Comparison of ENCODE assay signal across 2 cellular contexts in the genomic region with DNA sequence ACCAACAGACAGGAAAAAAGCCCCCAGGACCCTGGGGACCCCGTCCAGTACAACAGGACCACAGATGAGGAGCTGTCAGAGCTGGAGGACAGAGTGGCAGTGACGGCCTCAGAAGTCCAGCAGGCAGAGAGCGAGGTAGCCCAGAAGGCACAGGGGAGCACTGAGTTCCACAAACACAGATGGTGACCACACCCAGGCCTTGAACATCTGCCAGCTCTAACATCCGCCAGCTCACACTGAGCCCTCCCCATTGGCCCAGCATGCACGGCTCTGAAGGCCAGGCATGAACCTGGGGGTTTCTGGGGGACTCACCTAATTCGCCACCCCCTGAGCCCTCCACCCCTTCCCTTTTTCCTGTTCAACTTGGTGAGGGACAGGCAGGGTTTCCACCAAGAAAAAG.
TF ChIP-seq lines count a peak whose summit lies in the region.

No MANE protein-coding gene starts in this region.

TF ChIP-seq in SK-N-SH treated with all-trans-retinoic acid at 6 μM for 48 hours, 23 proteins besides CTCF, POLR2A, EP300 and RAD21 (continued from another document):
- TF ChIP-seq ZFP30 (CRISPR knock-in tag; IDR thresholded peaks at IDR 0.05), result no peak
- TF ChIP-seq ISL1 (CRISPR knock-in tag; IDR thresholded peaks at IDR 0.05), result no peak
- TF ChIP-seq, protein P1, sequence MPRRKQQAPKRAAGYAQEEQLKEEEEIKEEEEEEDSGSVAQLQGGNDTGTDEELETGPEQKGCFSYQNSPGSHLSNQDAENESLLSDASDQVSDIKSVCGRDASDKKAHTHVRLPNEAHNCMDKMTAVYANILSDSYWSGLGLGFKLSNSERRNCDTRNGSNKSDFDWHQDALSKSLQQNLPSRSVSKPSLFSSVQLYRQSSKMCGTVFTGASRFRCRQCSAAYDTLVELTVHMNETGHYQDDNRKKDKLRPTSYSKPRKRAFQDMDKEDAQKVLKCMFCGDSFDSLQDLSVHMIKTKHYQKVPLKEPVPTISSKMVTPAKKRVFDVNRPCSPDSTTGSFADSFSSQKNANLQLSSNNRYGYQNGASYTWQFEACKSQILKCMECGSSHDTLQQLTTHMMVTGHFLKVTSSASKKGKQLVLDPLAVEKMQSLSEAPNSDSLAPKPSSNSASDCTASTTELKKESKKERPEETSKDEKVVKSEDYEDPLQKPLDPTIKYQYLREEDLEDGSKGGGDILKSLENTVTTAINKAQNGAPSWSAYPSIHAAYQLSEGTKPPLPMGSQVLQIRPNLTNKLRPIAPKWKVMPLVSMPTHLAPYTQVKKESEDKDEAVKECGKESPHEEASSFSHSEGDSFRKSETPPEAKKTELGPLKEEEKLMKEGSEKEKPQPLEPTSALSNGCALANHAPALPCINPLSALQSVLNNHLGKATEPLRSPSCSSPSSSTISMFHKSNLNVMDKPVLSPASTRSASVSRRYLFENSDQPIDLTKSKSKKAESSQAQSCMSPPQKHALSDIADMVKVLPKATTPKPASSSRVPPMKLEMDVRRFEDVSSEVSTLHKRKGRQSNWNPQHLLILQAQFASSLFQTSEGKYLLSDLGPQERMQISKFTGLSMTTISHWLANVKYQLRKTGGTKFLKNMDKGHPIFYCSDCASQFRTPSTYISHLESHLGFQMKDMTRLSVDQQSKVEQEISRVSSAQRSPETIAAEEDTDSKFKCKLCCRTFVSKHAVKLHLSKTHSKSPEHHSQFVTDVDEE (CRISPR knock-in tag; IDR thresholded peaks at IDR 0.05), result no peak
- TF ChIP-seq ZNF565 (CRISPR knock-in tag; conservative IDR thresholded peaks at IDR 0.05; ENCODE audit: low read depth), result no peak
- TF ChIP-seq RARB (CRISPR knock-in tag; IDR thresholded peaks at IDR 0.05), result no peak
- no peak for TF ChIP-seq ZFP3 (CRISPR knock-in tag; IDR thresholded peaks at IDR 0.05)
- TF ChIP-seq, protein P2, sequence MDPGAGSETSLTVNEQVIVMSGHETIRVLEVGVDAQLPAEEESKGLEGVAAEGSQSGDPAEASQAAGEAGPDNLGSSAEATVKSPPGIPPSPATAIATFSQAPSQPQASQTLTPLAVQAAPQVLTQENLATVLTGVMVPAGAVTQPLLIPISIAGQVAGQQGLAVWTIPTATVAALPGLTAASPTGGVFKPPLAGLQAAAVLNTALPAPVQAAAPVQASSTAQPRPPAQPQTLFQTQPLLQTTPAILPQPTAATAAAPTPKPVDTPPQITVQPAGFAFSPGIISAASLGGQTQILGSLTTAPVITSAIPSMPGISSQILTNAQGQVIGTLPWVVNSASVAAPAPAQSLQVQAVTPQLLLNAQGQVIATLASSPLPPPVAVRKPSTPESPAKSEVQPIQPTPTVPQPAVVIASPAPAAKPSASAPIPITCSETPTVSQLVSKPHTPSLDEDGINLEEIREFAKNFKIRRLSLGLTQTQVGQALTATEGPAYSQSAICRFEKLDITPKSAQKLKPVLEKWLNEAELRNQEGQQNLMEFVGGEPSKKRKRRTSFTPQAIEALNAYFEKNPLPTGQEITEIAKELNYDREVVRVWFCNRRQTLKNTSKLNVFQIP (CRISPR knock-in tag; IDR thresholded peaks at IDR 0.05; ENCODE audit: borderline replicate concordance, low read depth), result no peak
- TF ChIP-seq, protein P3, sequence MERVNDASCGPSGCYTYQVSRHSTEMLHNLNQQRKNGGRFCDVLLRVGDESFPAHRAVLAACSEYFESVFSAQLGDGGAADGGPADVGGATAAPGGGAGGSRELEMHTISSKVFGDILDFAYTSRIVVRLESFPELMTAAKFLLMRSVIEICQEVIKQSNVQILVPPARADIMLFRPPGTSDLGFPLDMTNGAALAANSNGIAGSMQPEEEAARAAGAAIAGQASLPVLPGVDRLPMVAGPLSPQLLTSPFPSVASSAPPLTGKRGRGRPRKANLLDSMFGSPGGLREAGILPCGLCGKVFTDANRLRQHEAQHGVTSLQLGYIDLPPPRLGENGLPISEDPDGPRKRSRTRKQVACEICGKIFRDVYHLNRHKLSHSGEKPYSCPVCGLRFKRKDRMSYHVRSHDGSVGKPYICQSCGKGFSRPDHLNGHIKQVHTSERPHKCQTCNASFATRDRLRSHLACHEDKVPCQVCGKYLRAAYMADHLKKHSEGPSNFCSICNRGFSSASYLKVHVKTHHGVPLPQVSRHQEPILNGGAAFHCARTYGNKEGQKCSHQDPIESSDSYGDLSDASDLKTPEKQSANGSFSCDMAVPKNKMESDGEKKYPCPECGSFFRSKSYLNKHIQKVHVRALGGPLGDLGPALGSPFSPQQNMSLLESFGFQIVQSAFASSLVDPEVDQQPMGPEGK (CRISPR knock-in tag; IDR thresholded peaks at IDR 0.05; ENCODE audit: borderline replicate concordance), result no peak
TF ChIP-seq in SK-N-SH treated with all-trans-retinoic acid at 6 μM for 48 hours: peak in this region for 0.

TF ChIP-seq in SK-N-SH, 30 proteins besides CTCF, POLR2A, EP300 and RAD21 (continued from another document):
- TF ChIP-seq, protein P4, sequence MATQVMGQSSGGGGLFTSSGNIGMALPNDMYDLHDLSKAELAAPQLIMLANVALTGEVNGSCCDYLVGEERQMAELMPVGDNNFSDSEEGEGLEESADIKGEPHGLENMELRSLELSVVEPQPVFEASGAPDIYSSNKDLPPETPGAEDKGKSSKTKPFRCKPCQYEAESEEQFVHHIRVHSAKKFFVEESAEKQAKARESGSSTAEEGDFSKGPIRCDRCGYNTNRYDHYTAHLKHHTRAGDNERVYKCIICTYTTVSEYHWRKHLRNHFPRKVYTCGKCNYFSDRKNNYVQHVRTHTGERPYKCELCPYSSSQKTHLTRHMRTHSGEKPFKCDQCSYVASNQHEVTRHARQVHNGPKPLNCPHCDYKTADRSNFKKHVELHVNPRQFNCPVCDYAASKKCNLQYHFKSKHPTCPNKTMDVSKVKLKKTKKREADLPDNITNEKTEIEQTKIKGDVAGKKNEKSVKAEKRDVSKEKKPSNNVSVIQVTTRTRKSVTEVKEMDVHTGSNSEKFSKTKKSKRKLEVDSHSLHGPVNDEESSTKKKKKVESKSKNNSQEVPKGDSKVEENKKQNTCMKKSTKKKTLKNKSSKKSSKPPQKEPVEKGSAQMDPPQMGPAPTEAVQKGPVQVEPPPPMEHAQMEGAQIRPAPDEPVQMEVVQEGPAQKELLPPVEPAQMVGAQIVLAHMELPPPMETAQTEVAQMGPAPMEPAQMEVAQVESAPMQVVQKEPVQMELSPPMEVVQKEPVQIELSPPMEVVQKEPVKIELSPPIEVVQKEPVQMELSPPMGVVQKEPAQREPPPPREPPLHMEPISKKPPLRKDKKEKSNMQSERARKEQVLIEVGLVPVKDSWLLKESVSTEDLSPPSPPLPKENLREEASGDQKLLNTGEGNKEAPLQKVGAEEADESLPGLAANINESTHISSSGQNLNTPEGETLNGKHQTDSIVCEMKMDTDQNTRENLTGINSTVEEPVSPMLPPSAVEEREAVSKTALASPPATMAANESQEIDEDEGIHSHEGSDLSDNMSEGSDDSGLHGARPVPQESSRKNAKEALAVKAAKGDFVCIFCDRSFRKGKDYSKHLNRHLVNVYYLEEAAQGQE (IDR thresholded peaks at IDR 0.05; ENCODE audit: low read depth, low read length), result no peak
- TF ChIP-seq NRF1 (IDR thresholded peaks at IDR 0.05; ENCODE audit: low read depth, low read length) (no peak), MEF2A (IDR thresholded peaks at IDR 0.05; ENCODE audit: borderline replicate concordance, low read depth) (no peak), EZH2phosphoT487 (IDR thresholded peaks at IDR 0.05; ENCODE audit: borderline replicate concordance, low read depth) (no peak), MXI1 (IDR thresholded peaks at IDR 0.05; ENCODE audit: low read depth, low read length) (no peak), FOXJ3 (CRISPR knock-in tag; IDR thresholded peaks at IDR 0.05) (no peak), GATA2 (CRISPR knock-in tag; IDR thresholded peaks at IDR 0.05) (no peak), FOSL2 (IDR thresholded peaks at IDR 0.05; ENCODE audit: borderline replicate concordance, low read depth) (no peak), TAF1 (IDR thresholded peaks at IDR 0.05; ENCODE audit: borderline replicate concordance, low read depth, low read length) (no peak), SIN3A (IDR thresholded peaks at IDR 0.05; ENCODE audit: borderline replicate concordance, low read depth, low read length) (no peak), NFIC (IDR thresholded peaks at IDR 0.05; ENCODE audit: borderline replicate concordance) (no peak)
